31 cellular contexts compared by ENCODE assay signal in the genomic region with DNA sequence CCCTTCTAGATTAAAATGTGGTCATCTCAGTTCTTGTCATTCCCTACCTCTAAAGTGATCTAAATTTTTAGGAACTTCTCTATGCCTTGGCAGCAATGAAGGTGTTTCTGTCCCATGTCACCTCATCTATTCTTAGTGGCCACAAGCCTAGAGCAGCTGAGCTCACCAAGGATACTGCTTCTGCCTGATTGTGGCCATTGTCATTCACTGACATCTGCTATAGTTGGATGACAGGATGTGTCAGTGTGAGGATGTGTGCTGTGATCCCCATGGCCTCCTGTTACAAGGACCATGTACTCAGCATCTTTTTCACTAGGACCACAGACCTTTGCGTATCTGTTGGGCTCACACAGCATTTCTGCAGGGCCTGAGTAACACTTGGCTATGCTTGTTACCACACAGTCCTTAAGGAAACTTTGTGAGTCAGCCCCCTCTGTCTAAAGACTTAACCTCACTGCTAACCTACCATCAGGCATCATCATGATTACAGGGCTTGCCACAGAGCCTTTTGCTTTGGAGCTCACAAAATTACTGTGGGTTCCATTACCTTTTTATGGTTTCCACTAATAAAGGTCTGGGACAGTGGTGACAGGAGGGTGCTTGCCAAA.
A peak's percentile ranks its signal among the peaks of the same experiment; 100 is the strongest.
DNase-seq lines count a peak whose midpoint lies in the region; FAIRE-seq and TF ChIP-seq lines count a peak whose summit lies in the region.
"Had no signal": no experiment of that assay in that cellular context is flagged by ENCODE, and none has a peak within 500 bp of the region (broad histone marks: within the 10 kb centered on the region; RNA-seq: fewer than 3 reads in every experiment).

No MANE protein-coding gene starts in this region.

- H3K4me3 ChIP-seq in AG09309 (ENCODE audit: control insufficient read depth, low read depth, low read length) (no peak overlapping the region), foreskin fibroblast (ENCODE audit: low read depth in 1 of 2, low read length in 2 of 2) (no peak overlapping the region), kidney (ENCODE audit: low read length in 2 of 2) (no peak overlapping the region)
- H3K4me3 ChIP-seq: hepatocyte, mucosa of descending colon, neural progenitor cell, PC-9, SJCRH30, vagina had no signal

- H3K27ac Mint-ChIP-seq in activated CD4-positive, alpha-beta T cell treated with anti-CD3 and anti-CD28 coated beads, Interleukin-2, amount 10 ng/mL, durations not matched to agents 7 days and 5 days, result no peak overlapping the region
- H3K27ac Mint-ChIP-seq: activated naive CD8-positive, alpha-beta T cell treated with anti-CD3 and anti-CD28 coated beads for 36 hours; activated T-helper 2 cell treated with anti-CD3 and anti-CD28 coated beads, Interferon-gamma antibody, Interleukin-2, Interleukin-4, amounts not matched to agents 10 μg/mL and 5 μg/mL and 100 μg/mL, durations not matched to agents 14 hours and 24 hours and 36 hours; brain; CD4-positive, CD25-positive, alpha-beta regulatory T cell; dendritic cell treated with granulocyte-macrophage colony-stimulating factor and Interleukin-4, amounts not matched to agents 40 ng/mL and 50 ng/mL, for 4 days; immature natural killer cell; neural progenitor cell; stimulated activated effector memory CD8-positive, alpha-beta T cell treated with anti-CD3 and anti-CD28 coated beads, Interleukin-12 subunit alpha, Interleukin-12 subunit beta, amount 100 ng/mL, for 72 hours; T-helper 1 cell treated with Interleukin-12 subunit alpha and Interleukin-12 subunit beta and Interleukin-4 antibody, amounts not matched to agents 30 μg/mL and 1 μg/mL, for 36 hours had no signal

- H3K36me3 Mint-ChIP-seq in activated CD4-positive, alpha-beta T cell treated with anti-CD3 and anti-CD28 coated beads, Interleukin-2, amount 10 ng/mL, durations not matched to agents 7 days and 5 days (ENCODE audit: low read depth), result no peaks in the 10 kb centered on the region
- H3K36me3 Mint-ChIP-seq: activated naive CD8-positive, alpha-beta T cell treated with anti-CD3 and anti-CD28 coated beads for 36 hours; brain; CD4-positive, CD25-positive, alpha-beta regulatory T cell; neural progenitor cell; stimulated activated effector memory CD8-positive, alpha-beta T cell treated with anti-CD3 and anti-CD28 coated beads, Interleukin-12 subunit alpha, Interleukin-12 subunit beta, amount 100 ng/mL, for 72 hours had no signal

- H3K27me3 Mint-ChIP-seq in activated CD4-positive, alpha-beta T cell treated with anti-CD3 and anti-CD28 coated beads, Interleukin-2, amount 10 ng/mL, durations not matched to agents 7 days and 5 days, result no peaks in the 10 kb centered on the region
- H3K27me3 Mint-ChIP-seq: activated naive CD8-positive, alpha-beta T cell treated with anti-CD3 and anti-CD28 coated beads for 36 hours; brain; CD4-positive, CD25-positive, alpha-beta regulatory T cell; dendritic cell treated with granulocyte-macrophage colony-stimulating factor and Interleukin-4, amounts not matched to agents 40 ng/mL and 50 ng/mL, for 4 days had no signal

- H3K4me1 Mint-ChIP-seq in activated CD4-positive, alpha-beta T cell treated with anti-CD3 and anti-CD28 coated beads, Interleukin-2, amount 10 ng/mL, durations not matched to agents 7 days and 5 days, result no peaks in the 10 kb centered on the region
- H3K4me1 Mint-ChIP-seq: activated naive CD8-positive, alpha-beta T cell treated with anti-CD3 and anti-CD28 coated beads for 36 hours; brain; CD4-positive, CD25-positive, alpha-beta regulatory T cell; immature natural killer cell; neural progenitor cell; stimulated activated effector memory CD8-positive, alpha-beta T cell treated with anti-CD3 and anti-CD28 coated beads, Interleukin-12 subunit alpha, Interleukin-12 subunit beta, amount 100 ng/mL, for 72 hours had no signal

- CTCF ChIA-PET in activated CD4-positive, alpha-beta T cell treated with anti-CD3 and anti-CD28 coated beads, Interleukin-2, amount 10 ng/mL, durations not matched to agents 7 days and 5 days (lab: Charles Lee), result no interaction called here

- peaks cover 0 to 7% of the 10 kb centered on the region in 2 donors for H3K9me3 ChIP-seq in kidney (ENCODE audit: control insufficient read depth in 1 of 2, low read length in 2 of 2)
- H3K9me3 ChIP-seq: SJCRH30, vagina had no signal

- H3K4me1 ChIP-seq in kidney (ENCODE audit: control insufficient read depth in 1 of 2, insufficient read depth in 1 of 2, low read depth in 1 of 2, low read length in 2 of 2), result no peaks in the 10 kb centered on the region
- H3K4me1 ChIP-seq: foreskin keratinocyte, neural progenitor cell, SJCRH30, vagina had no signal

- POLR2A ChIA-PET in activated CD4-positive, alpha-beta T cell treated with anti-CD3 and anti-CD28 coated beads, Interleukin-2, amount 10 ng/mL, durations not matched to agents 7 days and 5 days (lab: Charles Lee), result no interaction called here

- H3K36me3 ChIP-seq in kidney (ENCODE audit: control insufficient read depth in 1 of 2, insufficient read depth in 2 of 2, low read length in 2 of 2), result no peaks in the 10 kb centered on the region
- H3K36me3 ChIP-seq: neural progenitor cell, SJCRH30, vagina, WERI-Rb-1 had no signal

- H3K9ac ChIP-seq in kidney (ENCODE audit: low read length in 2 of 2), result no peak overlapping the region
- H3K9ac ChIP-seq: neural progenitor cell had no signal

- peak; percentile 47 for DNase-seq in AG09309 (ENCODE audit: low read depth)
- peak; percentile 59 for DNase-seq in HCEC 1CT
- peak; percentile 44 for DNase-seq in astrocyte of the hippocampus (ENCODE audit: low read depth, low spot score)
- DNase-seq in foreskin fibroblast, result peak; percentile 15 to 71
- DNase-seq in SKM-1 (lab: John Stamatoyannopoulos, UW; ENCODE audit: unreplicated experiment), result no peak
- no peak for DNase-seq in kidney
- DNase-seq in ureter (ENCODE audit: low spot score), result no peak
- DNase-seq in activated CD4-positive, alpha-beta T cell treated with anti-CD3 and anti-CD28 coated beads, Interleukin-2, amount 10 ng/mL, durations not matched to agents 7 days and 5 days, result no peak
- DNase-seq: activated CD4-positive, alpha-beta T cell treated with anti-CD3 and anti-CD28 coated beads, Interleukin-2, amount 50 U/mL, for 1 hour; activated naive CD8-positive, alpha-beta T cell treated with anti-CD3 and anti-CD28 coated beads for 36 hours; CD4-positive, CD25-positive, alpha-beta regulatory T cell; DMS 273 treated with DMSO at 0.1 percent for 48 hours; foreskin keratinocyte; immature natural killer cell; mucosa of descending colon; NCI-H1105; NCI-H2029 treated with DMSO at 0.1 percent for 48 hours; PC-9; SJCRH30; stimulated activated CD4-positive, alpha-beta T cell treated with anti-CD3 and anti-CD28 coated beads, Interleukin-1b, Interleukin-23, amount 100 ng/mL, for 48 hours; WERI-Rb-1 had no signal

- TF ChIP-seq CTCF in AG09309 (IDR thresholded peaks at IDR 0.05; ENCODE audit: control insufficient read depth, insufficient read depth, low read depth, low read length, missing control alignments) (no peak), foreskin fibroblast (IDR thresholded peaks at IDR 0.05; ENCODE audit: low read depth, low read length) (no peak), kidney (IDR thresholded peaks at IDR 0.05; ENCODE audit: borderline replicate concordance, extremely low read depth, insufficient read depth) (no peak)

- intact Hi-C loops in kidney (cut with DNase I), result no loop called here

- no peak for FAIRE-seq in kidney (lab: Jason Lieb, UNC)
- FAIRE-seq: endometrium, GM12891 had no signal

- H3K4me3 Mint-ChIP-seq in activated CD4-positive, alpha-beta T cell treated with anti-CD3 and anti-CD28 coated beads, Interleukin-2, amount 10 ng/mL, durations not matched to agents 7 days and 5 days, result no peak overlapping the region
- H3K4me3 Mint-ChIP-seq: activated naive CD8-positive, alpha-beta T cell treated with anti-CD3 and anti-CD28 coated beads for 36 hours; brain; CD4-positive, CD25-positive, alpha-beta regulatory T cell; dendritic cell treated with granulocyte-macrophage colony-stimulating factor and Interleukin-4, amounts not matched to agents 40 ng/mL and 50 ng/mL, for 4 days; immature natural killer cell; neural progenitor cell; stimulated activated effector memory CD8-positive, alpha-beta T cell treated with anti-CD3 and anti-CD28 coated beads, Interleukin-12 subunit alpha, Interleukin-12 subunit beta, amount 100 ng/mL, for 72 hours; T-helper 1 cell treated with Interleukin-12 subunit alpha and Interleukin-12 subunit beta and Interleukin-4 antibody, amounts not matched to agents 30 μg/mL and 1 μg/mL, for 36 hours had no signal

- no peak overlapping the region for H3K27ac ChIP-seq in kidney (ENCODE audit: low read depth in 2 of 2, low read length in 2 of 2)
- H3K27ac ChIP-seq: foreskin keratinocyte, hepatocyte, neural progenitor cell, PC-9, SJCRH30, vagina, WERI-Rb-1 had no signal

- peaks cover 5% of the 10 kb centered on the region for H3K9me3 Mint-ChIP-seq in activated CD4-positive, alpha-beta T cell treated with anti-CD3 and anti-CD28 coated beads, Interleukin-2, amount 10 ng/mL, durations not matched to agents 7 days and 5 days

Comparison
In these comparisons a context has a peak if more than half of its experiments do, and no peak if none do; other contexts are left out.
1. DNase-seq: peak in AG09309 (single experiment), HCEC 1CT (single experiment), astrocyte of the hippocampus (single experiment) and foreskin fibroblast (2 of 2); none in SKM-1 (single experiment), kidney (single experiment), ureter (single experiment) and activated CD4-positive, alpha-beta T cell treated with anti-CD3 and anti-CD28 coated beads, Interleukin-2, amount 10 ng/mL, durations not matched to agents 7 days and 5 days (single experiment).